27 cellular contexts compared by ENCODE assay signal in the genomic region with DNA sequence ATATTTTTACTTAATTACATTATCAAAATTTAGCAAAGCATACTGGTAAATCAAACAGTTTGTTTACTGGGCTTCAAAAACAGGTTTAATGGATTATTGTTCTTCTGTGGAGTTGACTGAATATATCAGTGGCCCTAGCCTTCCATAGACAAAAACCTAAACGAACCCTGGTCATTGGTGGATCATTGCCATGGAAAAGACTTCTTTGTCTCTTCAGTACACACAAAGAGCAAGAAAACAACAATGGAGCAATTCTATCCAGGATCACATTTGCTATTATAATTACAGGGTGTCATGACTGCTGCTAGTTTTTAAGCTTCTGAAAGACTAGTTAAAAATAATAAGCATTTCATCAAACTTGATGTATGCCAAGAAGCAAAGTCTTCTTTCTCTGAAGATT.
A peak's percentile ranks its signal among the peaks of the same experiment; 100 is the strongest.
DNase-seq lines count a peak whose midpoint lies in the region; FAIRE-seq and TF ChIP-seq lines count a peak whose summit lies in the region.
"Had no signal": no experiment of that assay in that cellular context is flagged by ENCODE, and none has a peak within 500 bp of the region (broad histone marks: within the 10 kb centered on the region; RNA-seq: fewer than 3 reads in every experiment).

No MANE protein-coding gene starts in this region.

- no peak overlapping the region for H3K4me3 Mint-ChIP-seq in neural progenitor cell
- H3K4me3 Mint-ChIP-seq: activated naive CD4-positive, alpha-beta T cell treated with anti-CD3 and anti-CD28 coated beads, Interleukin-2, amount 50 U/mL, for 24 hours; activated T-helper 17 cell treated with anti-CD3 and anti-CD28 coated beads, Interleukin-2, amount 50 U/mL, for 72 hours; naive B cell had no signal

- H3K4me2 ChIP-seq in neural progenitor cell, result no peak overlapping the region
- no peak overlapping the region for H3K4me2 ChIP-seq in mammary epithelial cell (ENCODE audit: insufficient read depth, low read depth, low read length)
- H3K4me2 ChIP-seq: hepatocyte, smooth muscle cell had no signal

- H3K27ac ChIP-seq in angular gyrus (ENCODE audit: low read depth, low read length) (peak overlapping the region; percentile 55), neural progenitor cell (no peak overlapping the region), mammary epithelial cell (ENCODE audit: insufficient read depth, low read depth, low read length) (no peak overlapping the region)
- H3K27ac ChIP-seq: coronary artery, esophagus squamous epithelium, hepatocyte, transverse colon had no signal

- no peak overlapping the region for H3K9ac ChIP-seq in neural progenitor cell
- H3K9ac ChIP-seq in mammary epithelial cell (ENCODE audit: insufficient read depth, low read length), result no peak overlapping the region

- CTCF ChIA-PET in mammary epithelial cell (lab: Charles Lee; ENCODE audit: low non-redundant PET), result no interaction called here

- peaks cover 2% of the 10 kb centered on the region for H3K9me3 Mint-ChIP-seq in neural progenitor cell

- H3K4me1 ChIP-seq in neural progenitor cell (peaks cover 7% of the 10 kb centered on the region), mammary epithelial cell (ENCODE audit: insufficient read depth, low read length) (no peaks in the 10 kb centered on the region)
- H3K4me1 ChIP-seq: esophagus squamous epithelium, transverse colon had no signal

- H2AFZ ChIP-seq in neural progenitor cell (replicated peaks) (no peak overlapping the region), mammary epithelial cell (ENCODE audit: low read depth, low read length) (no peak overlapping the region)
- H2AFZ ChIP-seq: hepatocyte had no signal

- H3F3A ChIP-seq in neural progenitor cell (ENCODE audit: low read depth), result no peaks in the 10 kb centered on the region

- no TSS peak for BruUV-seq in mammary epithelial cell (replicated peaks; lab: Mats Ljungman, UMichigan)

- H3K79me2 ChIP-seq in neural progenitor cell (ENCODE audit: low read depth) (no peaks in the 10 kb centered on the region), mammary epithelial cell (ENCODE audit: insufficient read depth, low read length) (no peaks in the 10 kb centered on the region)
- H3K79me2 ChIP-seq: hepatocyte had no signal

- in situ Hi-C loops in mammary epithelial cell (cut with MboI; ENCODE audit: low sequenced_read_pairs in 2 of 2), result no loop called here

- no peaks in the 10 kb centered on the region for H3K9me3 ChIP-seq in neural progenitor cell (ENCODE audit: low read depth)
- peaks cover 13% of the 10 kb centered on the region for H3K9me3 ChIP-seq in mammary epithelial cell (replicated peaks; ENCODE audit: insufficient read depth, low read length)
- H3K9me3 ChIP-seq: transverse colon had no signal

- no peaks in the 10 kb centered on the region for H3K36me3 ChIP-seq in neural progenitor cell
- no peaks in the 10 kb centered on the region for H3K36me3 ChIP-seq in mammary epithelial cell (ENCODE audit: insufficient read depth, low read length)
- H3K36me3 ChIP-seq: esophagus squamous epithelium, transverse colon had no signal

- TF ChIP-seq CTCF in neural progenitor cell (IDR thresholded peaks at IDR 0.05), result no peak
- no peak for TF ChIP-seq CTCF in mammary epithelial cell (conservative IDR thresholded peaks at IDR 0.05 in 1 of 2, IDR thresholded peaks at IDR 0.05 in 1 of 2; ENCODE audit: extremely low read depth in 1 of 2, insufficient read depth in 1 of 2, low read depth in 1 of 2, low read length in 2 of 2)

- no peak overlapping the region for H3K27ac Mint-ChIP-seq in neural progenitor cell
- H3K27ac Mint-ChIP-seq: activated naive CD4-positive, alpha-beta T cell treated with anti-CD3 and anti-CD28 coated beads, Interleukin-2, amount 50 U/mL, for 24 hours; activated T-helper 17 cell treated with anti-CD3 and anti-CD28 coated beads, Interleukin-2, amount 50 U/mL, for 72 hours; naive B cell had no signal

- FAIRE-seq in HTR-8/SVneo (lab: Jason Lieb, UNC), result no peak
- FAIRE-seq: H54 had no signal

- no peak overlapping the region for H3K4me3 ChIP-seq in neural progenitor cell
- no peak overlapping the region for H3K4me3 ChIP-seq in mammary epithelial cell (replicated peaks in 1 of 3; ENCODE audit: insufficient read depth in 1 of 3, low read depth in 2 of 3, low read length in 3 of 3)
- H3K4me3 ChIP-seq: coronary artery, esophagus squamous epithelium, hepatocyte, smooth muscle cell, transverse colon had no signal

- DNase-seq in DMS153 treated with DMSO at 0.1 percent for 48 hours (lab: John Stamatoyannopoulos, UW; ENCODE audit: unreplicated experiment) (peak; percentile 59), NCI-H2081 treated with DMSO at 0.1 percent for 48 hours (lab: John Stamatoyannopoulos, UW) (peak; percentile 36), neural progenitor cell (ENCODE audit: low spot score) (peak; percentile 16), HTR-8/SVneo (ENCODE audit: insufficient read length, low spot score) (no peak), mammary epithelial cell (no peak)
- DNase-seq in activated CD4-positive, alpha-beta T cell treated with anti-CD3 and anti-CD28 coated beads for 1 hour, result no peak
- DNase-seq in stimulated activated CD4-positive, alpha-beta T cell treated with anti-CD3 and anti-CD28 coated beads, Interleukin-4, amount 100 ng/mL, for 4 hours, result no peak
- DNase-seq: activated CD4-positive, alpha-beta T cell treated with anti-CD3 and anti-CD28 coated beads, Interleukin-2, amount 50 U/mL, for 48 hours; activated CD4-positive, CD25-positive, alpha-beta regulatory T cell; DMS79; esophagus squamous epithelium; foreskin melanocyte; GF-D8; naive B cell; NCI-H2171; NCI-H526 treated with DMSO at 0.1 percent for 48 hours; RPMI8226; stimulated activated CD4-positive, alpha-beta T cell treated with anti-CD3 and anti-CD28 coated beads, Interleukin-1b, Interleukin-23, amount 100 ng/mL, for 48 hours; T-helper 1 cell; transverse colon had no signal

- H3K27me3 ChIP-seq in neural progenitor cell, result no peaks in the 10 kb centered on the region
- H3K27me3 ChIP-seq in mammary epithelial cell (ENCODE audit: insufficient read depth, low read length), result no peaks in the 10 kb centered on the region
- H3K27me3 ChIP-seq: esophagus squamous epithelium, hepatocyte, transverse colon had no signal

- no peaks in the 10 kb centered on the region for H3K36me3 Mint-ChIP-seq in neural progenitor cell
- H3K36me3 Mint-ChIP-seq: activated naive CD4-positive, alpha-beta T cell treated with anti-CD3 and anti-CD28 coated beads, Interleukin-2, amount 50 U/mL, for 24 hours; naive B cell had no signal

- intact Hi-C loops in mammary epithelial cell (cut with micrococcal nuclease), result no loop called here

- peaks cover 2% of the 10 kb centered on the region for H3K27me3 Mint-ChIP-seq in neural progenitor cell (ENCODE audit: insufficient read depth, low read depth)
- H3K27me3 Mint-ChIP-seq: activated naive CD4-positive, alpha-beta T cell treated with anti-CD3 and anti-CD28 coated beads, Interleukin-2, amount 50 U/mL, for 24 hours; activated T-helper 17 cell treated with anti-CD3 and anti-CD28 coated beads, Interleukin-2, amount 50 U/mL, for 72 hours; naive B cell had no signal

- 0% methylated on average over 1 of the region's 1 CpG for WGBS in mammary epithelial cell (ENCODE audit: low coverage, missing lambda C conversion rate)

- no peaks in the 10 kb centered on the region for H4K20me1 ChIP-seq in neural progenitor cell (ENCODE audit: low read depth)
- no peaks in the 10 kb centered on the region for H4K20me1 ChIP-seq in mammary epithelial cell (ENCODE audit: insufficient read depth, low read length)

- H3K4me1 Mint-ChIP-seq in neural progenitor cell, result peaks cover 9% of the 10 kb centered on the region
- H3K4me1 Mint-ChIP-seq: activated naive CD4-positive, alpha-beta T cell treated with anti-CD3 and anti-CD28 coated beads, Interleukin-2, amount 50 U/mL, for 24 hours; activated T-helper 17 cell treated with anti-CD3 and anti-CD28 coated beads, Interleukin-2, amount 50 U/mL, for 72 hours; naive B cell had no signal

- dilution Hi-C loops in mammary epithelial cell (cut with HindIII; ENCODE audit: low sequenced_read_pairs), result no loop called here

Comparison
In these comparisons a context has a peak if more than half of its experiments do, and no peak if none do; other contexts are left out.
1. DNase-seq: peak in DMS153 treated with DMSO at 0.1 percent for 48 hours (single experiment), NCI-H2081 treated with DMSO at 0.1 percent for 48 hours (single experiment) and neural progenitor cell (single experiment); none in HTR-8/SVneo (single experiment), activated CD4-positive, alpha-beta T cell treated with anti-CD3 and anti-CD28 coated beads for 1 hour (single experiment), stimulated activated CD4-positive, alpha-beta T cell treated with anti-CD3 and anti-CD28 coated beads, Interleukin-4, amount 100 ng/mL, for 4 hours (0 of 2) and mammary epithelial cell (single experiment).